Comparison of ENCODE assay signal across 8 cellular contexts in genomic region chr2:200713003-200713703, GRCh38.
DNase-seq lines count a peak whose midpoint lies in the region; ATAC-seq and TF ChIP-seq lines count a peak whose summit lies in the region.

No MANE protein-coding gene starts in this region.

- no peaks in the 10 kb centered on the region for H3K9me3 Mint-ChIP-seq in natural killer cell treated with Interleukin-12 subunit alpha and Interleukin-12 subunit beta and Interleukin-15 and Interleukin-18, amount 100 ng/mL, for 72 hours

- peaks cover 0 to 5% of the 10 kb centered on the region in 2 donors for H3K27me3 Mint-ChIP-seq in natural killer cell treated with Interleukin-12 subunit alpha and Interleukin-12 subunit beta and Interleukin-15 and Interleukin-18, amount 100 ng/mL, for 72 hours

- DNase-seq in ELF-1 (ENCODE audit: low read depth, low spot score), result peak; percentile 88
- peak; percentile 23 for DNase-seq in GOT3 (lab: John Stamatoyannopoulos, UW)
- peak; percentile 96 for DNase-seq in LHCN-M2 (ENCODE audit: low read depth)
- DNase-seq in RPMI8226, result peak; percentile 93
- peak; percentile 87 for DNase-seq in activated T-helper 9 cell treated with anti-CD3 and anti-CD28 coated beads, Interleukin-2, amount 50 U/mL, for 16 hours (ENCODE audit: low read depth)
- DNase-seq in fibroblast of the aortic adventitia (ENCODE audit: low read depth), result peak; percentile 93
- DNase-seq in natural killer cell treated with Interleukin-12 subunit alpha and Interleukin-12 subunit beta and Interleukin-15 and Interleukin-18, amount 100 ng/mL, for 72 hours (ENCODE audit: low spot score), result peak; percentile 98
- peak; percentile 93 for DNase-seq in stimulated activated naive CD4-positive, alpha-beta T cell treated with Interleukin-2 at 50 U/mL for 16 hours (lab: John Stamatoyannopoulos, UW)

- H3K4me3 ChIP-seq in fibroblast of the aortic adventitia (ENCODE audit: low read depth, low read length), result peak overlapping the region; percentile 54

- TF ChIP-seq CTCF in fibroblast of the aortic adventitia (IDR thresholded peaks at IDR 0.05; ENCODE audit: insufficient read depth, low read length), result peak; percentile 92

- H3K36me3 Mint-ChIP-seq in natural killer cell treated with Interleukin-12 subunit alpha and Interleukin-12 subunit beta and Interleukin-15 and Interleukin-18, amount 100 ng/mL, for 72 hours, result no peaks in the 10 kb centered on the region

- peak; percentile 99 to 100 for ATAC-seq in natural killer cell treated with Interleukin-12 subunit alpha and Interleukin-12 subunit beta and Interleukin-15 and Interleukin-18, amount 100 ng/mL, for 72 hours

- H3K27ac Mint-ChIP-seq in natural killer cell treated with Interleukin-12 subunit alpha and Interleukin-12 subunit beta and Interleukin-15 and Interleukin-18, amount 100 ng/mL, for 72 hours, result peak overlapping the region; percentile 99 to 100

- H3K4me3 Mint-ChIP-seq in natural killer cell treated with Interleukin-12 subunit alpha and Interleukin-12 subunit beta and Interleukin-15 and Interleukin-18, amount 100 ng/mL, for 72 hours, result peak overlapping the region; percentile 83

- peaks cover 27 to 29% of the 10 kb centered on the region in 2 donors for H3K4me1 Mint-ChIP-seq in natural killer cell treated with Interleukin-12 subunit alpha and Interleukin-12 subunit beta and Interleukin-15 and Interleukin-18, amount 100 ng/mL, for 72 hours (ENCODE audit: low read depth in 2 of 2)

Comparison
In these comparisons a context has a peak if more than half of its experiments do, and no peak if none do; other contexts are left out.
1. Peak in every context shown above with its lines: DNase-seq, ATAC-seq and H3K4me3 ChIP-seq.
2. DNase-seq: peak in every context shown above with its lines; median percentile 98 in natural killer cell treated with Interleukin-12 subunit alpha and Interleukin-12 subunit beta and Interleukin-15 and Interleukin-18, amount 100 ng/mL, for 72 hours; 96 in LHCN-M2; 93 in RPMI8226; 93 in fibroblast of the aortic adventitia; 93 in stimulated activated naive CD4-positive, alpha-beta T cell treated with Interleukin-2 at 50 U/mL for 16 hours; 88 in ELF-1; 87 in activated T-helper 9 cell treated with anti-CD3 and anti-CD28 coated beads, Interleukin-2, amount 50 U/mL, for 16 hours; 23 in GOT3.